ENCODE assay signal across 1 cellular context in the genomic region with DNA sequence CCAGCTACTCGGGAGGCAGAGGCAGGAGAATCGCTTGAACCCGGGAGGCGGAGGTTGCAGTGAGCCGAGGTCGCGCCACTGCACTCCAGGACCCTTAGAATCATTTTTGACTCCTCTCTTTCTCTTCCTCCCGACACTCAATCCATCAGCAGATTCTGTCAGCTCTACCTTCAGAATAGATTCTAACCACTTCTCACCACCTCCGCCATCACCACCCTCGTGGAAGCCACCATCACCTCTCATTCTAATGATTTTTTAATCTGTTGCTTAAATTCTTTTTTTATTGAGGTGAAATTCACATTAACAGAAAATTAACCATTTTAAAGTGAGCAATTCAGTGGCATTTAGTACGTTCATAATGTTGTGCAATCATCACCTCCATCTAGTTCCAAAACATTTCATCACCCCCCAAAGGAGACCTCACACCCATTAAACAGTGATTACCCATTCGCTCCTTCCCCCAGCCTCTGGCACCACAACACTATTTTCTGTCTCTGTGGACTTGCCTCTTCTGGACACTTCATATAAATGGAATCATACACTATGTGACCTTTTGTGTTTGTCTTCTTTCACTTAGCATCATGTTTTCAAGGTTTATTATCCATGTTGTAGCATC.
A peak's percentile ranks its signal among the peaks of the same experiment; 100 is the strongest.
TF ChIP-seq lines count a peak whose summit lies in the region.

No MANE protein-coding gene starts in this region.

TF ChIP-seq in K562, 482 proteins besides CTCF, POLR2A, EP300 and RAD21:
- TF ChIP-seq CEBPB (tag; IDR thresholded peaks at IDR 0.05) (peak; percentile 76), CCAR2 (IDR thresholded peaks at IDR 0.05; ENCODE audit: low read depth, low read length) (no peak), CEBPG (CRISPR knock-in tag; IDR thresholded peaks at IDR 0.05) (no peak), CEBPG (tag; conservative IDR thresholded peaks at IDR 0.05 in 1 of 2, IDR thresholded peaks at IDR 0.05 in 1 of 2) (peak; percentile 72 to 80)
